19 cellular contexts compared by ENCODE assay signal in the genomic region with DNA sequence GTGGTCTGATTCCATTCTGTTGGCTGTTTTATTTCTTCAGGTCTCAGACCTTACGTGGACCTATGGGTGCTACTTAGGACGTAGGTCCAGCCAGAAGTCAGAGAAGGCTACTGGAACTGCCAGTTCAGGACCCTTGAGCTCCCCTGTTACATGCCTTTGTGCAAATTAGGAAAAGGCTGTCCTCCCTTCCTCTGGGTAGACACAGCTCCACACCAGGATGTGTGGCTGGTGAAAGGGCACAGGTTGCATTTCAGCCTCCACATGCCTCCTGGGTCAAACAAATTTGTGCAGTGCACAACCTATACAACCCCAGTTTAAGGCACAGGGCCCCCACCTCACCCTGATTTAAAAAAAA. TPM values are rescaled to one million over a fixed set of nuclear protein-coding genes. Genes with fewer than 3 reads are reported as not detected.
A peak's percentile ranks its signal among the peaks of the same experiment; 100 is the strongest.
DNase-seq lines count a peak whose midpoint lies in the region; ATAC-seq and TF ChIP-seq lines count a peak whose summit lies in the region.
"Had no signal": no experiment of that assay in that cellular context is flagged by ENCODE, and none has a peak within 500 bp of the region (broad histone marks: within the 10 kb centered on the region; RNA-seq: fewer than 3 reads in every experiment).

No MANE protein-coding gene starts in this region.

- BruUV-seq in mammary epithelial cell (replicated peaks; lab: Mats Ljungman, UMichigan), result no TSS peak

- no peak overlapping the region for H3K27ac ChIP-seq in CD8-positive, alpha-beta memory T cell (ENCODE audit: low read depth, low read length)
- H3K27ac ChIP-seq in mammary epithelial cell (ENCODE audit: insufficient read depth, low read depth, low read length), result no peak overlapping the region
- H3K27ac ChIP-seq: cardiac muscle cell, pancreas, SJCRH30, thyroid gland had no signal

- H2AFZ ChIP-seq in mammary epithelial cell (ENCODE audit: low read depth, low read length), result peak overlapping the region; percentile 83

- no peaks in the 10 kb centered on the region for H4K20me1 ChIP-seq in mammary epithelial cell (ENCODE audit: insufficient read depth, low read length)

- dilution Hi-C loops in mammary epithelial cell (cut with HindIII; ENCODE audit: low sequenced_read_pairs), result no loop called here

- H3K36me3 Mint-ChIP-seq in CD8-positive, alpha-beta memory T cell, result no peaks in the 10 kb centered on the region

- no peaks in the 10 kb centered on the region for H3K27me3 ChIP-seq in CD8-positive, alpha-beta memory T cell (ENCODE audit: insufficient read depth, low read length, poor library complexity, severe bottlenecking)
- no peaks in the 10 kb centered on the region for H3K27me3 ChIP-seq in mammary epithelial cell (ENCODE audit: insufficient read depth, low read length)
- H3K27me3 ChIP-seq: cardiac muscle cell, pancreas, thyroid gland had no signal

- WGBS in mammary epithelial cell (ENCODE audit: low coverage, missing lambda C conversion rate), result 85% methylated on average over 2 of the region's 2 CpGs

- in situ Hi-C loops in mammary epithelial cell (cut with MboI; ENCODE audit: low sequenced_read_pairs in 2 of 2), result loop anchor here in 1 of 2 donors (5.0 kb wide), 1 partner anchor 75 kb away; no protein-coding TSS in a partner anchor

- POLR2A ChIA-PET in CD8-positive, alpha-beta memory T cell (lab: Charles Lee), result interaction anchor here (0.5 kb wide), 1 partner anchor 16 kb away, joined by 3 read pairs; no protein-coding TSS in a partner anchor

- H3K9ac ChIP-seq in mammary epithelial cell (ENCODE audit: insufficient read depth, low read length), result no peak overlapping the region

- no peaks in the 10 kb centered on the region for H3K9me3 Mint-ChIP-seq in CD8-positive, alpha-beta memory T cell

- intact Hi-C loops in mammary epithelial cell (cut with micrococcal nuclease), result loop anchor here (10.0 kb wide), 1 partner anchor 447 kb away; no protein-coding TSS in a partner anchor
- intact Hi-C loops in posterior vena cava (cut with DNase I), result no loop called here

- peak overlapping the region in 5 of 8 donors; percentile 7 to 61 (median 26) for H3K27ac Mint-ChIP-seq in CD8-positive, alpha-beta memory T cell

- TF ChIP-seq CTCF in mammary epithelial cell (conservative IDR thresholded peaks at IDR 0.05 in 1 of 2, IDR thresholded peaks at IDR 0.05 in 1 of 2; ENCODE audit: extremely low read depth in 1 of 2, insufficient read depth in 1 of 2, low read depth in 1 of 2, low read length in 2 of 2), result no peak

- no peaks in the 10 kb centered on the region for H3K9me3 ChIP-seq in CD8-positive, alpha-beta memory T cell (ENCODE audit: low read length)
- H3K9me3 ChIP-seq in mammary epithelial cell (replicated peaks; ENCODE audit: insufficient read depth, low read length), result no peaks in the 10 kb centered on the region
- H3K9me3 ChIP-seq: pancreas, SJCRH30, thyroid gland had no signal

- CTCF ChIA-PET in CD8-positive, alpha-beta memory T cell (lab: Charles Lee), result interaction anchor here (1.5 kb wide), 1 partner anchor 317 kb away, joined by 3 read pairs; no protein-coding TSS in a partner anchor
- CTCF ChIA-PET in mammary epithelial cell (lab: Charles Lee; ENCODE audit: low non-redundant PET), result no interaction called here

- ATAC-seq in HG02840 (IDR thresholded peaks at IDR 0.05; ENCODE audit: low FRiP score, unreplicated experiment), result no peak
- ATAC-seq: left lobe of liver had no signal

- H3K4me1 Mint-ChIP-seq in CD8-positive, alpha-beta memory T cell, result peaks cover 37 to 54% (median 48%) of the 10 kb centered on the region in 3 donors

- peaks cover 55% of the 10 kb centered on the region for H3K4me1 ChIP-seq in CD8-positive, alpha-beta memory T cell (ENCODE audit: insufficient read depth, low read length)
- H3K4me1 ChIP-seq in mammary epithelial cell (ENCODE audit: insufficient read depth, low read length), result peaks cover 11% of the 10 kb centered on the region
- H3K4me1 ChIP-seq: pancreas had no signal

- H3K36me3 ChIP-seq in CD8-positive, alpha-beta memory T cell (ENCODE audit: insufficient read depth, low read length), result no peaks in the 10 kb centered on the region
- H3K36me3 ChIP-seq in mammary epithelial cell (ENCODE audit: insufficient read depth, low read length), result no peaks in the 10 kb centered on the region
- H3K36me3 ChIP-seq: cardiac muscle cell, pancreas, SJCRH30, thyroid gland had no signal

- H3K27me3 Mint-ChIP-seq in CD8-positive, alpha-beta memory T cell, result no peaks in the 10 kb centered on the region

- no peaks in the 10 kb centered on the region for H3K79me2 ChIP-seq in mammary epithelial cell (ENCODE audit: insufficient read depth, low read length)

- no peak for DNase-seq in CD8-positive, alpha-beta memory T cell
- peak; percentile 1 for DNase-seq in LoVo (ENCODE audit: low spot score)
- no peak for DNase-seq in mammary epithelial cell
- peak; percentile 8 for DNase-seq in posterior vena cava (ENCODE audit: low spot score)
- no peak for DNase-seq in activated gamma-delta T cell (lab: John Stamatoyannopoulos, UW)
- no peak for DNase-seq in NCI-H69 (lab: John Stamatoyannopoulos, UW)
- DNase-seq: activated CD4-positive, alpha-beta T cell treated with anti-CD3 and anti-CD28 coated beads for 1 hour; activated T-cell treated with anti-CD3 and anti-CD28 coated beads for 4 hours; COR-L47; NCI-H1694; NCI-H345; SJCRH30; stimulated activated CD4-positive, alpha-beta T cell treated with anti-CD3 and anti-CD28 coated beads, Interleukin-4, amount 100 ng/mL, for 4 hours; T-helper 9 cell; thyroid gland had no signal

- no peak overlapping the region for H3K4me3 ChIP-seq in CD8-positive, alpha-beta memory T cell (ENCODE audit: low read length)
- no peak overlapping the region for H3K4me3 ChIP-seq in mammary epithelial cell (replicated peaks in 1 of 3; ENCODE audit: insufficient read depth in 1 of 3, low read depth in 2 of 3, low read length in 3 of 3)
- H3K4me3 ChIP-seq: cardiac muscle cell, pancreas, SJCRH30, thyroid gland had no signal

- H3K4me2 ChIP-seq in mammary epithelial cell (ENCODE audit: insufficient read depth, low read depth, low read length), result peak overlapping the region; percentile 50

- H3K4me3 Mint-ChIP-seq in CD8-positive, alpha-beta memory T cell, result no peak overlapping the region

RNA-seq across cellular contexts. Expression of a gene that starts 43.9 kb away (rescaled TPM):
- 10 to 100 TPM; 13.9 to 15.4 TPM for total RNA-seq in CD8-positive, alpha-beta memory T cell
- polyA plus RNA-seq in CD8-positive, alpha-beta memory T cell, result 1.3 TPM
- total RNA-seq in mammary epithelial cell (10 to 100 TPM in 1 of 2 donors, 1 to 10 TPM in 1; 7.8 to 16.0 TPM), posterior vena cava (10 to 100 TPM; 16.9 to 21.5 TPM)
- 2.7 TPM for polyA plus RNA-seq in mammary epithelial cell
- polyA minus RNA-seq in mammary epithelial cell, result 1.2 TPM

RNA-seq across cellular contexts. Expression of a gene that starts 56.6 kb away (rescaled TPM):
- 10 to 100 TPM; 18.9 to 19.5 TPM for total RNA-seq in CD8-positive, alpha-beta memory T cell
- 23.2 TPM for polyA plus RNA-seq in CD8-positive, alpha-beta memory T cell
- total RNA-seq in mammary epithelial cell (10 to 100 TPM; 11.7 to 14.8 TPM), posterior vena cava (10 to 100 TPM; 13.2 to 17.9 TPM)
- polyA plus RNA-seq in mammary epithelial cell, result 9.9 TPM
- 5.6 TPM for polyA minus RNA-seq in mammary epithelial cell

Comparison
In these comparisons a context has a peak if more than half of its experiments do, and no peak if none do; other contexts are left out.
1. DNase-seq: peak in LoVo (single experiment) and posterior vena cava (single experiment); none in CD8-positive, alpha-beta memory T cell (0 of 5), mammary epithelial cell (single experiment), activated gamma-delta T cell (single experiment) and NCI-H69 (single experiment).